In genomic region chr2:11781624-11782023, GRCh38 we compare ENCODE assay signal across 19 cellular contexts. TPM values are rescaled to one million over a fixed set of nuclear protein-coding genes. Genes with fewer than 3 reads are reported as not detected.
DNase-seq lines count a peak whose midpoint lies in the region; ATAC-seq lines count a peak whose summit lies in the region.
"Had no signal": no experiment of that assay in that cellular context is flagged by ENCODE, and none has a peak within 500 bp of the region (broad histone marks: within the 10 kb centered on the region; RNA-seq: fewer than 3 reads in every experiment).

No MANE protein-coding gene starts in this region.

- ATAC-seq in activated T-cell treated with anti-CD3 and anti-CD28 coated beads, Interleukin-2, amount 50 U/mL, for 72 hours (replicated peaks in 1 of 2) = no peak
- ATAC-seq in stimulated activated effector memory CD8-positive, alpha-beta T cell treated with anti-CD3 and anti-CD28 coated beads, Interleukin-12 subunit alpha, Interleukin-12 subunit beta, amount 100 ng/mL, for 72 hours = no peak
- no peak for ATAC-seq in GM18873 (IDR thresholded peaks at IDR 0.05; ENCODE audit: low FRiP score, unreplicated experiment)
- ATAC-seq: A549, GM23338 had no signal

- no peak for DNase-seq in activated T-cell treated with anti-CD3 and anti-CD28 coated beads, Interleukin-2, amount 50 U/mL, for 72 hours
- DNase-seq in activated T-cell treated with anti-CD3 and anti-CD28 coated beads, Interleukin-2, amount 50 U/mL, for 24 hours = no peak
- DNase-seq in islet precursor cell = peak; percentile 4
- no peak for DNase-seq in stimulated activated effector memory CD8-positive, alpha-beta T cell treated with anti-CD3 and anti-CD28 coated beads, Interleukin-12 subunit alpha, Interleukin-12 subunit beta, amount 100 ng/mL, for 72 hours (ENCODE audit: low spot score in 2 of 2)
- DNase-seq in DMS79 (lab: John Stamatoyannopoulos, UW) = no peak
- DNase-seq: 8988T; ACHN; AML-193; BE2C; CD4-positive, alpha-beta T cell; CD8-positive, alpha-beta memory T cell; DMS 273 treated with DMSO at 0.1 percent for 48 hours; DMS79 treated with DMSO at 0.1 percent for 48 hours; GF-D8; HFFc6 had no signal

- peaks cover 0 to 25% of the 10 kb centered on the region in 2 donors for H3K36me3 Mint-ChIP-seq in activated T-cell treated with anti-CD3 and anti-CD28 coated beads, Interleukin-2, amount 50 U/mL, for 72 hours (ENCODE audit: insufficient read depth in 2 of 2)
- peaks cover 100% of the 10 kb centered on the region for H3K36me3 Mint-ChIP-seq in activated T-cell treated with anti-CD3 and anti-CD28 coated beads, Interleukin-2, amount 50 U/mL, for 24 hours (ENCODE audit: low read depth)
- peaks cover 93% of the 10 kb centered on the region for H3K36me3 Mint-ChIP-seq in stimulated activated effector memory CD8-positive, alpha-beta T cell treated with anti-CD3 and anti-CD28 coated beads, Interleukin-12 subunit alpha, Interleukin-12 subunit beta, amount 100 ng/mL, for 72 hours

- H3K27ac Mint-ChIP-seq in activated T-cell treated with anti-CD3 and anti-CD28 coated beads, Interleukin-2, amount 50 U/mL, for 72 hours = peak overlapping the region; percentile 1
- no peak overlapping the region for H3K27ac Mint-ChIP-seq in activated T-cell treated with anti-CD3 and anti-CD28 coated beads, Interleukin-2, amount 50 U/mL, for 24 hours
- H3K27ac Mint-ChIP-seq in stimulated activated effector memory CD8-positive, alpha-beta T cell treated with anti-CD3 and anti-CD28 coated beads, Interleukin-12 subunit alpha, Interleukin-12 subunit beta, amount 100 ng/mL, for 72 hours = peak overlapping the region; percentile 18
- H3K27ac Mint-ChIP-seq: CD14-positive monocyte; CD4-positive, alpha-beta T cell; GM23338; HFFc6 had no signal

- H3K27me3 Mint-ChIP-seq in activated T-cell treated with anti-CD3 and anti-CD28 coated beads, Interleukin-2, amount 50 U/mL, for 72 hours (ENCODE audit: low read depth) = no peaks in the 10 kb centered on the region
- H3K27me3 Mint-ChIP-seq in activated T-cell treated with anti-CD3 and anti-CD28 coated beads, Interleukin-2, amount 50 U/mL, for 24 hours = no peaks in the 10 kb centered on the region
- H3K27me3 Mint-ChIP-seq: CD4-positive, alpha-beta T cell; CD8-positive, alpha-beta memory T cell had no signal

- no peaks in the 10 kb centered on the region for H3K9me3 Mint-ChIP-seq in activated T-cell treated with anti-CD3 and anti-CD28 coated beads, Interleukin-2, amount 50 U/mL, for 72 hours
- H3K9me3 Mint-ChIP-seq in activated T-cell treated with anti-CD3 and anti-CD28 coated beads, Interleukin-2, amount 50 U/mL, for 24 hours = no peaks in the 10 kb centered on the region
- no peaks in the 10 kb centered on the region for H3K9me3 Mint-ChIP-seq in stimulated activated effector memory CD8-positive, alpha-beta T cell treated with anti-CD3 and anti-CD28 coated beads, Interleukin-12 subunit alpha, Interleukin-12 subunit beta, amount 100 ng/mL, for 72 hours
- H3K9me3 Mint-ChIP-seq: CD14-positive monocyte; CD4-positive, alpha-beta T cell; CD8-positive, alpha-beta memory T cell; GM23338; HFFc6 had no signal

- H3K4me3 Mint-ChIP-seq in activated T-cell treated with anti-CD3 and anti-CD28 coated beads, Interleukin-2, amount 50 U/mL, for 72 hours = no peak overlapping the region
- no peak overlapping the region for H3K4me3 Mint-ChIP-seq in activated T-cell treated with anti-CD3 and anti-CD28 coated beads, Interleukin-2, amount 50 U/mL, for 24 hours
- H3K4me3 Mint-ChIP-seq in stimulated activated effector memory CD8-positive, alpha-beta T cell treated with anti-CD3 and anti-CD28 coated beads, Interleukin-12 subunit alpha, Interleukin-12 subunit beta, amount 100 ng/mL, for 72 hours = no peak overlapping the region
- H3K4me3 Mint-ChIP-seq: CD14-positive monocyte; CD4-positive, alpha-beta T cell; CD8-positive, alpha-beta memory T cell; GM23338; HFFc6 had no signal

- H3K4me1 Mint-ChIP-seq in activated T-cell treated with anti-CD3 and anti-CD28 coated beads, Interleukin-2, amount 50 U/mL, for 72 hours (ENCODE audit: low read depth) = peaks cover 26% of the 10 kb centered on the region
- peaks cover 31% of the 10 kb centered on the region for H3K4me1 Mint-ChIP-seq in activated T-cell treated with anti-CD3 and anti-CD28 coated beads, Interleukin-2, amount 50 U/mL, for 24 hours (ENCODE audit: low read depth)
- H3K4me1 Mint-ChIP-seq in stimulated activated effector memory CD8-positive, alpha-beta T cell treated with anti-CD3 and anti-CD28 coated beads, Interleukin-12 subunit alpha, Interleukin-12 subunit beta, amount 100 ng/mL, for 72 hours = peaks cover 16% of the 10 kb centered on the region

RNA-seq across cellular contexts. Expression of gene LPIN1, which starts 35.2 kb away (rescaled TPM):
- total RNA-seq in activated T-cell treated with anti-CD3 and anti-CD28 coated beads, Interleukin-2, amount 50 U/mL, for 72 hours = 10 to 100 TPM; 45.4 to 63.2 TPM
